In genomic region chr9:133368249-133368881, GRCh38 we compare ENCODE assay signal across 11 cellular contexts. TPM values are rescaled to one million over a fixed set of nuclear protein-coding genes. Genes with fewer than 3 reads are reported as not detected.
DNase-seq lines count a peak whose midpoint lies in the region; ATAC-seq, FAIRE-seq and TF ChIP-seq lines count a peak whose summit lies in the region.
"Had no signal": no experiment of that assay in that cellular context is flagged by ENCODE, and none has a peak within 500 bp of the region (broad histone marks: within the 10 kb centered on the region; RNA-seq: fewer than 3 reads in every experiment).

No MANE protein-coding gene starts in this region.

- peak; percentile 83 for FAIRE-seq in colon (lab: Jason Lieb, UNC)

- BruUV-seq in MCF 10A (replicated peaks; lab: Mats Ljungman, UMichigan), result no TSS peak

- CTCF ChIA-PET in MCF 10A (lab: Yijun Ruan, JAX), result no interaction called here

- POLR2A ChIA-PET in MCF 10A (lab: Yijun Ruan, JAX), result interaction anchor here (0.7 to 1.0 kb wide), 2 partner anchors 20 to 30 kb away, joined by 3 to 4 read pairs; partner anchors contain the start of genes MED22 and RPL7A

- peak overlapping the region; percentile 16 for H3K4me3 Mint-ChIP-seq in neural crest cell
- H3K4me3 Mint-ChIP-seq in MCF 10A (ENCODE audit: unreplicated experiment), result no peak overlapping the region

- TF ChIP-seq CTCF in neural crest cell (conservative IDR thresholded peaks at IDR 0.05), result no peak
- TF ChIP-seq CTCF in MCF 10A (IDR thresholded peaks at IDR 0.05; ENCODE audit: unreplicated experiment), result no peak

- peak; percentile 95 for DNase-seq in DMS153 (lab: John Stamatoyannopoulos, UW)
- DNase-seq in NCI-H69 (lab: John Stamatoyannopoulos, UW), result peak; percentile 98
- no peak for DNase-seq in neural crest cell (ENCODE audit: low read depth, low spot score)
- no peak for DNase-seq in EL
- DNase-seq in MCF 10A (ENCODE audit: unreplicated experiment), result no peak
- no peak for DNase-seq in SK-N-DZ (ENCODE audit: low spot score)
- DNase-seq: activated gamma-delta T cell, foreskin fibroblast, MV-4-11 had no signal

- intact Hi-C loops in MCF 10A (cut with micrococcal nuclease), result no loop called here

- H3K36me3 Mint-ChIP-seq in neural crest cell (ENCODE audit: low read depth), result peaks cover 6% of the 10 kb centered on the region
- peaks cover 75% of the 10 kb centered on the region for H3K36me3 Mint-ChIP-seq in MCF 10A (ENCODE audit: insufficient read depth, unreplicated experiment)

- no peaks in the 10 kb centered on the region for H3K27me3 Mint-ChIP-seq in neural crest cell (ENCODE audit: low read depth)
- no peaks in the 10 kb centered on the region for H3K27me3 Mint-ChIP-seq in MCF 10A (ENCODE audit: insufficient read depth, unreplicated experiment)

- peaks cover 7% of the 10 kb centered on the region for H3K4me1 Mint-ChIP-seq in neural crest cell
- peaks cover 33% of the 10 kb centered on the region for H3K4me1 Mint-ChIP-seq in MCF 10A (ENCODE audit: insufficient read depth, unreplicated experiment)

- H3K9me3 Mint-ChIP-seq in neural crest cell (no peaks in the 10 kb centered on the region), MCF 10A (ENCODE audit: unreplicated experiment) (no peaks in the 10 kb centered on the region)

- no peak for ATAC-seq in GM18873 (IDR thresholded peaks at IDR 0.05; ENCODE audit: low FRiP score, unreplicated experiment)

- H3K27ac Mint-ChIP-seq in neural crest cell (ENCODE audit: unreplicated experiment) (peak overlapping the region; percentile 83), MCF 10A (ENCODE audit: low read depth, unreplicated experiment) (no peak overlapping the region)

RNA-seq across cellular contexts. Expression of gene SURF4, which starts 7.5 kb away (rescaled TPM):
- total RNA-seq in neural crest cell (121 and 136 TPM in 2 replicates), MCF 10A (2022) (198 and 226 TPM in 2 replicates)
- polyA plus RNA-seq in SK-N-DZ (2014; cell fraction: cytosol; rRNA removed), result 126 and 137 TPM in 2 replicates
- 71.5 and 73.7 TPM in 2 replicates for polyA plus RNA-seq in SK-N-DZ (2014; cell fraction: nucleus; rRNA removed)

RNA-seq across cellular contexts. Expression of gene STKLD1, which starts 7.8 kb away (rescaled TPM):
- total RNA-seq in neural crest cell, result 2.8 and 2.9 TPM in 2 replicates
- total RNA-seq in MCF 10A (2022), result 1.3 TPM in 2 replicates
- 1.5 and 2.9 TPM in 2 replicates for polyA plus RNA-seq in SK-N-DZ (2014; cell fraction: cytosol; rRNA removed)
- 1.6 and 1.9 TPM in 2 replicates for polyA plus RNA-seq in SK-N-DZ (2014; cell fraction: nucleus; rRNA removed)

RNA-seq across cellular contexts. Expression of gene SURF2, which starts 12.0 kb away (rescaled TPM):
- total RNA-seq in neural crest cell (31.8 and 34.3 TPM in 2 replicates), MCF 10A (2022) (28.2 and 39.5 TPM in 2 replicates)
- polyA plus RNA-seq in SK-N-DZ (2014; cell fraction: cytosol; rRNA removed), result 27.7 and 154 TPM in 2 replicates
- polyA plus RNA-seq in SK-N-DZ (2014; cell fraction: nucleus; rRNA removed), result 15.5 and 28.1 TPM in 2 replicates

RNA-seq across cellular contexts. Expression of gene SURF1, which starts 12.1 kb away (rescaled TPM):
- 32.0 and 32.1 TPM in 2 replicates for total RNA-seq in neural crest cell
- 30.8 and 31.2 TPM in 2 replicates for total RNA-seq in MCF 10A (2022)
- polyA plus RNA-seq in SK-N-DZ (2014; cell fraction: cytosol; rRNA removed), result 14.1 and 21.0 TPM in 2 replicates
- 32.0 and 33.8 TPM in 2 replicates for polyA plus RNA-seq in SK-N-DZ (2014; cell fraction: nucleus; rRNA removed)

RNA-seq across cellular contexts. Expression of gene RPL7A, which starts 20.3 kb away (rescaled TPM):
- 2,746 and 2,748 TPM in 2 replicates for total RNA-seq in neural crest cell
- total RNA-seq in MCF 10A (2022), result 2,129 and 2,395 TPM in 2 replicates
- polyA plus RNA-seq in SK-N-DZ (2014; cell fraction: cytosol; rRNA removed), result 3,794 and 4,325 TPM in 2 replicates
- polyA plus RNA-seq in SK-N-DZ (2014; cell fraction: nucleus; rRNA removed), result 2,303 and 2,962 TPM in 2 replicates

Comparison
In these comparisons a context has a peak if more than half of its experiments do, and no peak if none do; other contexts are left out.
1. DNase-seq: peak in DMS153 (single experiment) and NCI-H69 (single experiment); none in neural crest cell (single experiment), EL (single experiment), MCF 10A (single experiment) and SK-N-DZ (single experiment).